18 cellular contexts compared by ENCODE assay signal in the genomic region with DNA sequence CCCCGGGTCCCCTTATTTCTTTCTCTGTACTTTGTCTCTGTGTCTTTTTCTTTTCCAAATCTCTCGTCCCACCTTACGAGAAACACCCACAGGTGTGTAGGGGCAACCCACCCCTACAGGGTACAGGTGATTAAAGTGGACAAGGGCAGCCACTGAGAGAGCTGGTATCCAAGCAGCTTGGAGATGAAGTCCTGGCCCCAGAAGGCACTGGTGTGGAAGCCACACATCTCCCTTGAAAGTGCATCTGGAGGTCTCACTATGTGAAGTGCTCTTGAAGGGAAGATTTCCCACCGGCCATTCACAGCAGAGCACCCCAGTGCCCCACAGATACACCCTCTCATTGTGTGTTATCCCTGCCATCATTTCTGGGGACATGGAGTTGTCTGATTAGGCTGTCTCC. TPM values are rescaled to one million over a fixed set of nuclear protein-coding genes. Genes with fewer than 3 reads are reported as not detected.
DNase-seq lines count a peak whose midpoint lies in the region; ATAC-seq and TF ChIP-seq lines count a peak whose summit lies in the region.
"Had no signal": no experiment of that assay in that cellular context is flagged by ENCODE, and none has a peak within 500 bp of the region (broad histone marks: within the 10 kb centered on the region; RNA-seq: fewer than 3 reads in every experiment).

No MANE protein-coding gene starts in this region.

- H3K27ac Mint-ChIP-seq in H9 = peak overlapping the region in 2 of 3 experiments; percentile 96 to 97; a peak in 4 of 7 replicates
- no peak overlapping the region for H3K27ac Mint-ChIP-seq in glutamatergic neuron (ENCODE audit: unreplicated experiment)
- H3K27ac Mint-ChIP-seq: B cell; CD8-positive, alpha-beta memory T cell had no signal

- TF ChIP-seq POLR2A in Peyer's patch (IDR thresholded peaks at IDR 0.05) = no peak

- H3K14ac ChIP-seq in H9 (ENCODE audit: insufficient read depth, low read length) = no peak overlapping the region
- H3K14ac ChIP-seq in neuronal stem cell (ENCODE audit: low read length) = no peak overlapping the region

- H3K79me1 ChIP-seq in H9 (ENCODE audit: insufficient read depth, low read depth, low read length, poor library complexity, severe bottlenecking) = no peaks in the 10 kb centered on the region
- H3K79me1 ChIP-seq in neuronal stem cell (ENCODE audit: low read depth, low read length) = no peaks in the 10 kb centered on the region

- H2BK120ac ChIP-seq in H9 (ENCODE audit: low read depth, low read length, poor library complexity, severe bottlenecking) = no peak overlapping the region
- H2BK120ac ChIP-seq in neuronal stem cell (ENCODE audit: low read depth, low read length) = no peak overlapping the region

- H3K23me2 ChIP-seq in H9 (ENCODE audit: insufficient read length, low read depth, low read length, poor library complexity, severe bottlenecking) = no peaks in the 10 kb centered on the region

- H2BK15ac ChIP-seq in H9 (ENCODE audit: low read depth, low read length) = no peak overlapping the region
- H2BK15ac ChIP-seq in neuronal stem cell (ENCODE audit: low read length) = peak overlapping the region; percentile 5

- H4K8ac ChIP-seq in H9 (replicated peaks; ENCODE audit: insufficient read length, low read depth, low read length) = no peak overlapping the region
- no peak overlapping the region for H4K8ac ChIP-seq in neuronal stem cell (ENCODE audit: low read depth, low read length)

- H3K18ac ChIP-seq in H9 (ENCODE audit: insufficient read length, low read depth, low read length) (peak overlapping the region; percentile 69), neuronal stem cell (ENCODE audit: low read length) (peak overlapping the region; percentile 4)

- no peak for TF ChIP-seq CTCF in H9 (conservative IDR thresholded peaks at IDR 0.05)
- no peak for TF ChIP-seq CTCF in glutamatergic neuron (IDR thresholded peaks at IDR 0.05; ENCODE audit: partially characterized antibody, unreplicated experiment)
- TF ChIP-seq CTCF in Peyer's patch (IDR thresholded peaks at IDR 0.05) = no peak

- no peak overlapping the region for H3K9ac ChIP-seq in H9 (ENCODE audit: extremely low read depth, insufficient read length, low read length)
- no peak overlapping the region for H3K9ac ChIP-seq in Karpas-422 (ENCODE audit: low read length)
- no peak overlapping the region for H3K9ac ChIP-seq in neuronal stem cell (ENCODE audit: low read depth, low read length, poor library complexity)
- H3K9ac ChIP-seq: BLaER1 treated with 17β-estradiol and CSF1 and Interleukin-3, amounts not matched to agents 10 nM and 100 nM had no signal

- H4K5ac ChIP-seq in H9 (ENCODE audit: insufficient read length, low read depth, low read length) = no peak overlapping the region

- H2AK5ac ChIP-seq in H9 (ENCODE audit: insufficient read length, low read length) (no peak overlapping the region), neuronal stem cell (ENCODE audit: low read depth, low read length) (no peak overlapping the region)

- H3K4me2 ChIP-seq in H9 (ENCODE audit: insufficient read depth, insufficient read length, low read length) (no peak overlapping the region), Karpas-422 (ENCODE audit: low read depth, low read length, poor library complexity, severe bottlenecking) (no peak overlapping the region), neuronal stem cell (ENCODE audit: insufficient read depth, low read length, poor library complexity, severe bottlenecking) (no peak overlapping the region)
- H3K4me2 ChIP-seq: BLaER1 treated with 17β-estradiol and CSF1 and Interleukin-3, amounts not matched to agents 10 nM and 100 nM had no signal

- H2AFZ ChIP-seq in H9 (ENCODE audit: low read length) (no peak overlapping the region), Karpas-422 (ENCODE audit: low read length) (no peak overlapping the region), neuronal stem cell (ENCODE audit: low read length) (no peak overlapping the region)

- H4K91ac ChIP-seq in H9 (ENCODE audit: insufficient read length, low read depth, low read length) = no peak overlapping the region
- H4K91ac ChIP-seq in neuronal stem cell (ENCODE audit: low read depth, low read length, poor library complexity) = no peak overlapping the region

- H3K36me3 ChIP-seq in Karpas-422 (ENCODE audit: insufficient read depth, low read length) = no peaks in the 10 kb centered on the region
- no peaks in the 10 kb centered on the region for H3K36me3 ChIP-seq in neuronal stem cell (replicated peaks in 1 of 2; ENCODE audit: control insufficient read depth in 2 of 2, insufficient read depth in 2 of 2, low read length in 2 of 2)
- H3K36me3 ChIP-seq in Peyer's patch = no peaks in the 10 kb centered on the region
- H3K36me3 ChIP-seq: BLaER1 treated with 17β-estradiol and CSF1 and Interleukin-3, amounts not matched to agents 10 nM and 100 nM; HAP-1 had no signal

- DNase-seq in H9 (no peak), Karpas-422 (peak; percentile 29), glutamatergic neuron (no peak), neuronal stem cell (ENCODE audit: low spot score) (no peak), caudate nucleus (lab: John Stamatoyannopoulos, UW) (no peak), Peyer's patch (no peak), OCI-M1 (lab: John Stamatoyannopoulos, UW) (no peak)
- DNase-seq: CD4-positive, CD25-positive, alpha-beta regulatory T cell; CD8-positive, alpha-beta memory T cell; COR-L47; DMS 273 treated with DMSO at 0.1 percent for 48 hours; GDM1; IMR-90 had no signal

- H3K4me3 Mint-ChIP-seq in H9 (no peak overlapping the region), glutamatergic neuron (ENCODE audit: unreplicated experiment) (peak overlapping the region; percentile 34)
- H3K4me3 Mint-ChIP-seq: B cell; CD4-positive, CD25-positive, alpha-beta regulatory T cell; CD8-positive, alpha-beta memory T cell had no signal

- H3K4ac ChIP-seq in H9 (ENCODE audit: low read depth, low read length) (no peak overlapping the region), neuronal stem cell (ENCODE audit: low read length) (no peak overlapping the region)

- ATAC-seq in GM21360 (IDR thresholded peaks at IDR 0.05; ENCODE audit: unreplicated experiment) = no peak
- ATAC-seq: K562 had no signal

- no CpG with 5 or more reads among the region's 4 CpGs for WGBS in H9 (ENCODE audit: extremely low coverage, insufficient read length, low lambda C conversion rate)
- no CpG with 5 or more reads among the region's 4 CpGs for WGBS in neuronal stem cell (ENCODE audit: extremely low coverage in 2 of 2, insufficient read length in 2 of 2, insufficient replicate concordance in 1 of 2), 2 donors

- H3K36me3 Mint-ChIP-seq in H9 (ENCODE audit: insufficient read depth in 1 of 3, low read depth in 3 of 3) (no peaks in the 10 kb centered on the region; a peak in 1 of 7 replicates), glutamatergic neuron (ENCODE audit: unreplicated experiment) (no peaks in the 10 kb centered on the region)
- H3K36me3 Mint-ChIP-seq: CD4-positive, CD25-positive, alpha-beta regulatory T cell; CD8-positive, alpha-beta memory T cell had no signal

- H3K4me1 Mint-ChIP-seq in H9 = peaks cover 29 to 32% of the 10 kb centered on the region in 2 experiments
- peaks cover 8% of the 10 kb centered on the region for H3K4me1 Mint-ChIP-seq in glutamatergic neuron (ENCODE audit: low read depth, unreplicated experiment)
- H3K4me1 Mint-ChIP-seq: B cell; CD8-positive, alpha-beta memory T cell had no signal

- H3T11ph ChIP-seq in H9 (ENCODE audit: low read length) = no peak overlapping the region

- H3K79me2 ChIP-seq in H9 (ENCODE audit: insufficient read depth, low read length) = no peaks in the 10 kb centered on the region
- H3K79me2 ChIP-seq in Karpas-422 (ENCODE audit: low read length) = no peaks in the 10 kb centered on the region

- H3K23ac ChIP-seq in H9 (ENCODE audit: insufficient read length, low read depth, low read length) (no peak overlapping the region), neuronal stem cell (ENCODE audit: low read depth, low read length, poor library complexity) (no peak overlapping the region)

- H3K27me3 ChIP-seq in H9 (ENCODE audit: insufficient read depth, low read length) = no peaks in the 10 kb centered on the region
- H3K27me3 ChIP-seq in Karpas-422 (ENCODE audit: low read length) = no peaks in the 10 kb centered on the region
- H3K27me3 ChIP-seq in neuronal stem cell (ENCODE audit: control insufficient read depth in 3 of 3, insufficient read depth in 3 of 3, low read depth in 1 of 3, low read length in 3 of 3) = no peaks in the 10 kb centered on the region
- H3K27me3 ChIP-seq in Peyer's patch = no peaks in the 10 kb centered on the region
- H3K27me3 ChIP-seq: BLaER1 treated with 17β-estradiol and CSF1 and Interleukin-3, amounts not matched to agents 10 nM and 100 nM had no signal

- H3K9me3 Mint-ChIP-seq in H9 (no peaks in the 10 kb centered on the region), glutamatergic neuron (ENCODE audit: unreplicated experiment) (peaks cover 2% of the 10 kb centered on the region)
- H3K9me3 Mint-ChIP-seq: CD8-positive, alpha-beta memory T cell had no signal

- no peak overlapping the region for H2BK20ac ChIP-seq in H9 (ENCODE audit: low read depth, low read length, poor library complexity, severe bottlenecking)

- no peak overlapping the region for H2BK5ac ChIP-seq in H9 (ENCODE audit: insufficient read length, low read length)
- no peak overlapping the region for H2BK5ac ChIP-seq in neuronal stem cell (ENCODE audit: low read length)

- H3K27me3 Mint-ChIP-seq in H9 (ENCODE audit: low read depth) (peaks cover 2% of the 10 kb centered on the region; the same call in 1 of the 2 replicates), glutamatergic neuron (ENCODE audit: unreplicated experiment) (peaks cover 3% of the 10 kb centered on the region)
- H3K27me3 Mint-ChIP-seq: B cell had no signal

- no peak overlapping the region for H2BK12ac ChIP-seq in H9 (ENCODE audit: insufficient read length, low read depth, low read length)
- H2BK12ac ChIP-seq in neuronal stem cell (ENCODE audit: low read length) = no peak overlapping the region

- H3K56ac ChIP-seq in H9 (ENCODE audit: insufficient read length, low read depth, low read length) = no peak overlapping the region

- H3K4me3 ChIP-seq in Karpas-422 (ENCODE audit: low read length) = no peak overlapping the region
- no peak overlapping the region for H3K4me3 ChIP-seq in neuronal stem cell (ENCODE audit: low read length in 2 of 2)
- H3K4me3 ChIP-seq in Peyer's patch = no peak overlapping the region
- H3K4me3 ChIP-seq: BLaER1 treated with 17β-estradiol and CSF1 and Interleukin-3, amounts not matched to agents 10 nM and 100 nM; HAP-1; K562 had no signal

- H3K27ac ChIP-seq in H9 (ENCODE audit: insufficient read length, low read depth, low read length) (no peak overlapping the region), Karpas-422 (ENCODE audit: low read length) (no peak overlapping the region), neuronal stem cell (replicated peaks; ENCODE audit: low read length) (no peak overlapping the region), caudate nucleus (ENCODE audit: low read depth, low read length) (no peak overlapping the region), Peyer's patch (no peak overlapping the region)
- H3K27ac ChIP-seq: BLaER1 treated with 17β-estradiol and CSF1 and Interleukin-3, amounts not matched to agents 10 nM and 100 nM had no signal

- 0 out of 2 replicates have a peak, but pooled peaks cover 2% of the 10 kb centered on the region for H3K4me1 ChIP-seq in H9 (ENCODE audit: insufficient read depth, low read length)
- no peaks in the 10 kb centered on the region for H3K4me1 ChIP-seq in Karpas-422 (ENCODE audit: low read length)
- H3K4me1 ChIP-seq in neuronal stem cell (ENCODE audit: control insufficient read depth in 2 of 2, insufficient read depth in 1 of 2, low read depth in 1 of 2, low read length in 2 of 2) = peaks cover 0 to 6% of the 10 kb centered on the region in 2 donors
- no peaks in the 10 kb centered on the region for H3K4me1 ChIP-seq in Peyer's patch

- no peaks in the 10 kb centered on the region for H4K20me1 ChIP-seq in H9 (ENCODE audit: control insufficient read depth, insufficient read depth, insufficient read length)
- no peaks in the 10 kb centered on the region for H4K20me1 ChIP-seq in Karpas-422 (ENCODE audit: insufficient read depth, low read depth, low read length)
- H4K20me1 ChIP-seq: BLaER1 treated with 17β-estradiol and CSF1 and Interleukin-3, amounts not matched to agents 10 nM and 100 nM had no signal

- no peaks in the 10 kb centered on the region for H3K9me2 ChIP-seq in Karpas-422 (replicated peaks; ENCODE audit: insufficient read depth, low read length)

- no peaks in the 10 kb centered on the region for H3K9me3 ChIP-seq in H9 (ENCODE audit: control insufficient read depth, low read depth, low read length)
- no peaks in the 10 kb centered on the region for H3K9me3 ChIP-seq in Karpas-422 (ENCODE audit: low read length)
- no peaks in the 10 kb centered on the region for H3K9me3 ChIP-seq in neuronal stem cell (replicated peaks in 1 of 2; ENCODE audit: control insufficient read depth in 2 of 2, insufficient read depth in 1 of 2, low read depth in 1 of 2, low read length in 2 of 2)
- H3K9me3 ChIP-seq in Peyer's patch = no peaks in the 10 kb centered on the region

RNA-seq across cellular contexts. Expression of gene BICD1, which starts 6.3 kb away (rescaled TPM):
- 128 and 134 TPM in 2 replicates for total RNA-seq in H9 (2021)
- total RNA-seq in Karpas-422 (2014; rRNA removed; shearing (Covaris generic); ENCODE audit: low replicate concordance) = 39.6 and 55.7 TPM in 2 replicates
- 561 TPM for total RNA-seq in glutamatergic neuron (ENCODE audit: unreplicated experiment)
- 18.0 TPM for polyA plus RNA-seq in neuronal stem cell (2013, experiment 1 of 2)
- 17.3 TPM for polyA plus RNA-seq in neuronal stem cell (2013, experiment 2 of 2)
- 10 to 100 TPM in 2 of 4 donors, 1 to 10 TPM in 2; 3.5 to 39.6 (median 10.5) TPM for total RNA-seq in Peyer's patch
